In the genomic region with DNA sequence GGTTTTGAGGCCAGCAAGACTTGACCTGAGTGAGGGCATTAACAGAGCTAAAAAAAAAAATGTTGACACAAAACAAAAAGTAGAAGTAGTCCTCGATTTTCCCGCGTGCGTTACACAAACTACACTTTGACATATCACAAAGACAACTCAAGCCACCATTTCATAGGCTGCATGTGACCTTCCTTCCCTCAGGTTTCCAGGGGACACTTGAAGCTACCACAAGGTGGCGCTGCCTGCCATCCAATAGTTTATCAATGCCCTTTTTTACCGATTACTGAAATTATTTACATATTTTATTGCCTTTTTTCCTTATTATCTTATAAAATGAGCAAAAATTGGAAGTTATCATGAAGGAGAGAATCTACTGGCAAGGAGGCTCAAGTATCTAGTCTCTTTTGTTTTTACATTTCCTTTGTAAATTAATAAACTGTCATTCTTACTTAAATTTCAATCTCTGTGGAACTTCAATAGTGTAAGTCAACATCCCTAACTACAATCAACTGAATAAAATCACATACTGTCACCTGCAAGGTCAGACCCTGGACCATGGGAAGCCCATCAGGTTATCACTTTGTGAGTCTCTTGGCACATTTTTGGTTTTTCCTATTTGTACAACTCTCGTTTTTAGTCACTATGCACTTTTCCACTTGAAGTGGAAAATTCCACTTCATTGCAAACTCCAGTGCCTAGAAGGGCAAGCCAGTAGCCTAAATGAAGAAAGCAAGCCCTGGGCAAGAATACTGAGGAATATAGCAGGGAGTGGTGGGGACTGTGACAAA, we compare ENCODE assay signal across 1 cellular context.
TF ChIP-seq lines count a peak whose summit lies in the region.

No MANE protein-coding gene starts in this region.

TF ChIP-seq in K562, 482 proteins besides CTCF, POLR2A, EP300 and RAD21 (continued from another document and continues in another):
- TF ChIP-seq, protein P1, sequence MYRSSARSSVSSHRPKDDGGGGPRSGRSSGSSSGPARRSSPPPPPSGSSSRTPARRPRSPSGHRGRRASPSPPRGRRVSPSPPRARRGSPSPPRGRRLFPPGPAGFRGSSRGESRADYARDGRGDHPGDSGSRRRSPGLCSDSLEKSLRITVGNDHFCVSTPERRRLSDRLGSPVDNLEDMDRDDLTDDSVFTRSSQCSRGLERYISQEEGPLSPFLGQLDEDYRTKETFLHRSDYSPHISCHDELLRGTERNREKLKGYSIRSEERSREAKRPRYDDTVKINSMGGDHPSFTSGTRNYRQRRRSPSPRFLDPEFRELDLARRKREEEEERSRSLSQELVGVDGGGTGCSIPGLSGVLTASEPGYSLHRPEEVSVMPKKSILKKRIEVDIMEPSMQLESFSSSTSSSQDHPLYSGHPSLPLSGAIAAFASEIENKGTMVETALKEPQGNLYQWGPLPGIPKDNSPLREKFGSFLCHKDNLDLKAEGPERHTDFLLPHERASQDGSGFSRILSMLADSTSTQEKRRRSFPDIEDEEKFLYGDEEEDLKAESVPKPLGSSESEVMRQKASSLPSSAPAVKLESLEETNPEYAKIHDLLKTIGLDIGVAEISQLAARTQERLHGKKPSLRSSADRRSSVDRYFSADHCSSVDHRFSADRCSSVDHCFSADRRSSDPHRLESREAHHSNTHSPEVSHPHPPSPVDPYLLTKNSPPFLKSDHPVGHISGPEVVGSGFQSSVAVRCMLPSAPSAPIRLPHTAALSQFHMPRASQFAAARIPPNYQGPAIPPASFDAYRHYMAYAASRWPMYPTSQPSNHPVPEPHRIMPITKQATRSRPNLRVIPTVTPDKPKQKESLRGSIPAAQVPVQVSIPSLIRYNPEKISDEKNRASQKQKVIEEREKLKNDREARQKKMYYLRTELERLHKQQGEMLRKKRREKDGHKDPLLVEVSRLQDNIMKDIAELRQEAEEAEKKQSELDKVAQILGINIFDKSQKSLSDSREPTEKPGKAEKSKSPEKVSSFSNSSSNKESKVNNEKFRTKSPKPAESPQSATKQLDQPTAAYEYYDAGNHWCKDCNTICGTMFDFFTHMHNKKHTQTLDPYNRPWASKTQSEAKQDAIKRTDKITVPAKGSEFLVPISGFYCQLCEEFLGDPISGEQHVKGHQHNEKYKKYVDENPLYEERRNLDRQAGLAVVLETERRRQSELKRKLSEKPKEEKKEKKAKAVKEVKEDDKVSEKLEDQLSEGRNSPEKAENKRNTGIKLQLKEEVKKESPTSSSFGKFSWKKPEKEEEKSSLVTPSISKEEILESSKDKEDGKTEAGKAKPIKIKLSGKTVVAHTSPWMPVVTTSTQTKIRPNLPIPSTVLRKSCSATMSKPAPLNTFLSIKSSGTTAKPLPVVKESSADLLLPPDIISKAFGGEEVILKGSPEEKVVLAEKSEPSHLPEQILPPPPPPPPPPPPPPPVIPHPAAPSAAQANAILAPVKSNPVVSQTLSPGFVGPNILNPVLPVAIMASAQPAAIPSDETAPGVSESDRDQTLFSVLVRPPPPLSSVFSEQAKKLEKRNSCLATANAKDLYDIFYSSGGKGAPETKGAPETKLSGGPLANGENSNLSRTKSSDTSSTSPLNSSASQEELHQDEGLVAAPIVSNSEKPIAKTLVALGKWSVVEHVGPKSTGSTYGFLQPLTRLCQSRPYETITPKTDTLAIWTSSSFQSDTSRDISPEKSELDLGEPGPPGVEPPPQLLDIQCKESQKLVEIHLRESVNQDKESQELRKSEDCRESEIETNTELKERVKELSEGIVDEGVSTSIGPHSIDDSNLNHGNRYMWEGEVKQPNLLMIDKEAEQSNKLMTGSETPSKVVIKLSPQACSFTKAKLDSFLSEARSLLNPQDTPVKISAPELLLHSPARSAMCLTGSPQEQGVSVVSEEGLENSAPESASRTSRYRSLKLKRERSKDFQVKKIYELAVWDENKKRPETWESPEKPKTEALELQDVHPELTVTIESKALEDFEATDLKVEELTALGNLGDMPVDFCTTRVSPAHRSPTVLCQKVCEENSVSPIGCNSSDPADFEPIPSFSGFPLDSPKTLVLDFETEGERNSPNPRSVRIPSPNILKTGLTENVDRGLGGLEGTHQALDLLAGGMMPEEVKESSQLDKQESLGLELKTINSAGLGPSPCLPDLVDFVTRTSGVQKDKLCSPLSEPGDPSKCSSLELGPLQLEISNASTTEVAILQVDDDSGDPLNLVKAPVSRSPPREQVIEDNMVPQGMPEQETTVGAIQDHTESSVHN (IDR thresholded peaks at IDR 0.05; ENCODE audit: borderline replicate concordance in 1 of 2, low read depth in 1 of 2): no peak
- TF ChIP-seq PHF8 (IDR thresholded peaks at IDR 0.05; ENCODE audit: borderline replicate concordance, low read length) (no peak), ZNF384 (IDR thresholded peaks at IDR 0.05; ENCODE audit: low read depth, low read length) (0 out of 2 replicates have a peak, but pooled peaks have one; percentile 32), KDM4B (IDR thresholded peaks at IDR 0.05; ENCODE audit: borderline replicate concordance in 2 of 2, low read depth in 1 of 2) (0 out of 4 replicates have a peak, but pooled peaks of 1 of the 2 experiments have one; percentile 49), ARID2 (IDR thresholded peaks at IDR 0.05) (no peak), SMC3 (conservative IDR thresholded peaks at IDR 0.05; ENCODE audit: insufficient read depth, low read depth, low read length) (peak; percentile 71), ZBTB8A (IDR thresholded peaks at IDR 0.05; ENCODE audit: partially characterized antibody) (no peak), BHLHE40 (IDR thresholded peaks at IDR 0.05; ENCODE audit: low read length) (peak; percentile 59; the same call in 1 of the 2 replicates), USF1 (CRISPR knock-in tag; IDR thresholded peaks at IDR 0.05) (peak; percentile 84), PRPF4 (IDR thresholded peaks at IDR 0.05; ENCODE audit: insufficient read depth, low read depth, low read length, poor library complexity, severe bottlenecking) (no peak), HDAC6 (IDR thresholded peaks at IDR 0.05; ENCODE audit: low read depth, low read length) (no peak), MAX (CRISPR knock-in tag; IDR thresholded peaks at IDR 0.05) (no peak), YY1 (IDR thresholded peaks at IDR 0.05; ENCODE audit: borderline replicate concordance in 1 of 3, control insufficient read depth in 1 of 3, extremely low read depth in 1 of 3, insufficient read depth in 3 of 3, insufficient read length in 1 of 3, insufficient replicate concordance in 2 of 3, low read depth in 1 of 3, low read length in 2 of 3) (peak in 2 of 3 experiments; percentile 18 to 50), DEAF1 (CRISPR knock-in tag; IDR thresholded peaks at IDR 0.05) (peak; percentile 69), IRF9 (tag; IDR thresholded peaks at IDR 0.05) (no peak), EP400 (IDR thresholded peaks at IDR 0.05) (0 out of 2 replicates have a peak, but pooled peaks have one; percentile 19), RCOR1 (IDR thresholded peaks at IDR 0.05; ENCODE audit: borderline replicate concordance in 1 of 2, low read depth in 2 of 2, low read length in 2 of 2) (peak in 1 of 2 experiments; percentile 35; a peak in 1 of 4 replicates), CUX1 (CRISPR knock-in tag; IDR thresholded peaks at IDR 0.05) (0 out of 2 replicates have a peak, but pooled peaks have one; percentile 43), L3MBTL2 (IDR thresholded peaks at IDR 0.05) (peak; percentile 48; the same call in 1 of the 2 replicates), ZNF586 (CRISPR knock-in tag; conservative IDR thresholded peaks at IDR 0.05) (no peak), RAD51 (IDR thresholded peaks at IDR 0.05; ENCODE audit: borderline replicate concordance, low read depth) (peak; percentile 68; the same call in 1 of the 2 replicates)
- TF ChIP-seq, protein P2, sequence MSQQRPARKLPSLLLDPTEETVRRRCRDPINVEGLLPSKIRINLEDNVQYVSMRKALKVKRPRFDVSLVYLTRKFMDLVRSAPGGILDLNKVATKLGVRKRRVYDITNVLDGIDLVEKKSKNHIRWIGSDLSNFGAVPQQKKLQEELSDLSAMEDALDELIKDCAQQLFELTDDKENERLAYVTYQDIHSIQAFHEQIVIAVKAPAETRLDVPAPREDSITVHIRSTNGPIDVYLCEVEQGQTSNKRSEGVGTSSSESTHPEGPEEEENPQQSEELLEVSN (IDR thresholded peaks at IDR 0.05; ENCODE audit: borderline replicate concordance in 1 of 2, extremely low read depth in 1 of 2, insufficient read depth in 1 of 2, insufficient read length in 1 of 2, low read depth in 1 of 2, low read length in 1 of 2, poor library complexity in 1 of 2, severe bottlenecking in 1 of 2): peak; percentile 17 to 44
